Comparison of ENCODE assay signal across 8 cellular contexts in the genomic region with DNA sequence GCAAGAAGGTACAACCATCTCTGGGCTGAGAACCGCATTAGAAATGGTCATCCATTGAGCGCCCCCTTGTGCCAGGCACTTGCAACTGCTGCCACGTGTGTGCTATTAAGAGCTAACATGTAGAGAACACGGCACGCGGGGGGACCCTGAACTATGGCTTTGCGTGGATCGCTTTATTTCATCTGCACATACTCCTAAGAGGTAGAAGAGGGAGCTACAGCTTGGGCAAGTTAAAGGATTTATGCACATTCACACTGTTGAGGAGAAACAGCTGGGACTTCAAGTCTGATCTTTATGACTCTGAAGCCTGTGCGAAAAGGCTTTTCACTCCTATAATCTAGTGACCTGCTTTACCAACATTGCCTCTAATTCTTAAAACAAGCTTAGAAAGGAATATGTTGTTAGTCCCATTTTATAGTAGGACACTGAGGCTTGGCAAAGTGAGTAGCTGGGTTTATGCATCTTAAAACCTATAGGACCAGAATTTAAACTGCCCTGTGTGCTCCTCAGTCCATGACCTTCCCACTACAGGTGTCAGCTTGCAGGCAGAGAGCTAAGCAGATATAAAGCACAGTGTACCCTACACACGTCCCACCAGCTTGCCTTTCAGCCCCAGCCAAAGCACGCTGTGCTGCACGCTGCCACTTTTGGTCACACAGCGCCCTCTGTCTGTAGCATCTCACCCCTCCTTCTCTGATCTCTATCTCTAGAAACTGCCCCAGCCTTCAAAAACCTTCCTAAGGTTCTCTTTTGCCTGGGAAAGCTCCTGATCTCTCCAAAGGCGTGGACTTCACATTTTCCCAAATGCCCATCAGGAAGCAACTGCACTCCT. TPM values are rescaled to one million over a fixed set of nuclear protein-coding genes. Genes with fewer than 3 reads are reported as not detected.
DNase-seq lines count a peak whose midpoint lies in the region; ATAC-seq and TF ChIP-seq lines count a peak whose summit lies in the region.

No MANE protein-coding gene starts in this region.

- peak; percentile 95 for TF ChIP-seq RAD21 in SK-N-SH (IDR thresholded peaks at IDR 0.05; ENCODE audit: low read length)

- no peaks in the 10 kb centered on the region for H3F3A ChIP-seq in SK-N-SH (replicated peaks; ENCODE audit: insufficient read depth)

- no peaks in the 10 kb centered on the region for H3K9me2 ChIP-seq in SK-N-SH

- H3K27me3 ChIP-seq in SK-N-SH (ENCODE audit: insufficient read depth): peaks cover 10% of the 10 kb centered on the region; the same call in 1 of the 2 replicates
- H3K27me3 ChIP-seq in prostate gland (replicated peaks; ENCODE audit: insufficient read depth): peaks cover 4% of the 10 kb centered on the region

- H3K4me2 ChIP-seq in SK-N-SH: peak overlapping the region; percentile 47

- ATAC-seq in HG02678 (IDR thresholded peaks at IDR 0.05; ENCODE audit: unreplicated experiment) (peak; percentile 80), Right ventricle myocardium superior (ENCODE audit: poor library complexity) (peak; percentile 96)

- no peaks in the 10 kb centered on the region for H3K79me2 ChIP-seq in SK-N-SH (ENCODE audit: insufficient read depth)

- H3K4me3 ChIP-seq in SK-N-SH (ENCODE audit: low read depth in 2 of 2, low read length in 1 of 2) (peak overlapping the region; percentile 9 to 51; a peak in 2 of 4 replicates), prostate gland (no peak overlapping the region)

- 0% methylated on average over 12 of the region's 14 CpGs for WGBS in SK-N-SH (ENCODE audit: low lambda C conversion rate)
- WGBS in prostate gland: 10% methylated on average over 14 of the region's 14 CpGs

- CTCF ChIA-PET in SK-N-SH (lab: Yijun Ruan, JAX): interaction anchor here (0.6 to 8.5 kb wide), 117 partner anchors 9 to 1589 kb away, joined by 3 to 451 read pairs (median 5); partner anchors contain the start of genes CEMIP and TLNRD1

- POLR2A ChIA-PET in SK-N-SH (lab: Yijun Ruan, JAX): interaction anchor here (0.6 to 2.2 kb wide), 4 partner anchors 58 to 160 kb away, joined by 3 to 8 read pairs (median 4); partner anchors contain the start of gene STARD5

- no peaks in the 10 kb centered on the region for H3K9me3 ChIP-seq in SK-N-SH
- no peaks in the 10 kb centered on the region for H3K9me3 ChIP-seq in prostate gland

- H2AFZ ChIP-seq in SK-N-SH (ENCODE audit: low read depth): no peak overlapping the region

- H3K36me3 ChIP-seq in SK-N-SH (replicated peaks in 1 of 2; ENCODE audit: control insufficient read depth in 1 of 2, insufficient read depth in 2 of 2, low read length in 1 of 2) (no peaks in the 10 kb centered on the region), prostate gland (no peaks in the 10 kb centered on the region)

- H3K4me1 Mint-ChIP-seq in activated naive CD4-positive, alpha-beta T cell treated with anti-CD3 and anti-CD28 coated beads, Interleukin-2, amount 50 U/mL, for 24 hours: peaks cover 37% of the 10 kb centered on the region

- H3K36me3 Mint-ChIP-seq in activated naive CD4-positive, alpha-beta T cell treated with anti-CD3 and anti-CD28 coated beads, Interleukin-2, amount 50 U/mL, for 24 hours: no peaks in the 10 kb centered on the region

- H3K27ac ChIP-seq in SK-N-SH (ENCODE audit: low read depth in 2 of 2, low read length in 1 of 2) (no peak overlapping the region), prostate gland (no peak overlapping the region)

- TF ChIP-seq CTCF in GM12874 (IDR thresholded peaks at IDR 0.05; ENCODE audit: insufficient read depth, low read depth, low read length): peak; percentile 94
- peak; percentile 84 for TF ChIP-seq CTCF in SK-N-SH (IDR thresholded peaks at IDR 0.05)
- peak; percentile 64 to 85 (median 78) for TF ChIP-seq CTCF in prostate gland (IDR thresholded peaks at IDR 0.05)

- H3K9me3 Mint-ChIP-seq in activated naive CD4-positive, alpha-beta T cell treated with anti-CD3 and anti-CD28 coated beads, Interleukin-2, amount 50 U/mL, for 24 hours: no peaks in the 10 kb centered on the region

- no peaks in the 10 kb centered on the region for H4K20me1 ChIP-seq in SK-N-SH (ENCODE audit: insufficient read depth)

- intact Hi-C loops in Right ventricle myocardium superior (cut with DNase I): loop anchor here (2.0 to 10.0 kb wide), 2 partner anchors 159 to 291 kb away; no protein-coding TSS in a partner anchor
- intact Hi-C loops in prostate gland (cut with DNase I): loop anchor here (2.0 to 5.0 kb wide), 3 partner anchors 111 to 289 kb away; no protein-coding TSS in a partner anchor

- TF ChIP-seq POLR2A in prostate gland (IDR thresholded peaks at IDR 0.05): no peak

- H3K9ac ChIP-seq in SK-N-SH: no peak overlapping the region

- H3K4me3 Mint-ChIP-seq in activated naive CD4-positive, alpha-beta T cell treated with anti-CD3 and anti-CD28 coated beads, Interleukin-2, amount 50 U/mL, for 24 hours: peak overlapping the region; percentile 83

- DNase-seq in NCI-H1092 treated with DMSO at 0.1 percent for 48 hours (lab: John Stamatoyannopoulos, UW) (peak; percentile 61), SK-N-SH (peak; percentile 82), Right ventricle myocardium superior (peak; percentile 86), prostate gland (ENCODE audit: low spot score) (peak; percentile 71), ureter (ENCODE audit: low spot score) (peak; percentile 87)

- H3K4me1 ChIP-seq in SK-N-SH (ENCODE audit: control insufficient read depth in 1 of 2, insufficient read depth in 2 of 2, low read depth in 1 of 2, low read length in 1 of 2): peaks cover 5 to 11% of the 10 kb centered on the region in 2 experiments; a peak in 2 of 4 replicates
- no peaks in the 10 kb centered on the region for H3K4me1 ChIP-seq in prostate gland (replicated peaks)

- peak overlapping the region; percentile 91 for H3K27ac Mint-ChIP-seq in activated naive CD4-positive, alpha-beta T cell treated with anti-CD3 and anti-CD28 coated beads, Interleukin-2, amount 50 U/mL, for 24 hours

- no peaks in the 10 kb centered on the region for H3K27me3 Mint-ChIP-seq in activated naive CD4-positive, alpha-beta T cell treated with anti-CD3 and anti-CD28 coated beads, Interleukin-2, amount 50 U/mL, for 24 hours

- TF ChIP-seq EP300 in SK-N-SH (IDR thresholded peaks at IDR 0.05; ENCODE audit: borderline replicate concordance in 1 of 2, low read depth in 1 of 2, low read length in 1 of 2): no peak

TF ChIP-seq in SK-N-SH, 30 proteins besides CTCF, POLR2A, EP300 and RAD21:
- TF ChIP-seq FOSL2 (IDR thresholded peaks at IDR 0.05; ENCODE audit: borderline replicate concordance, low read depth) (no peak), SMC3 (IDR thresholded peaks at IDR 0.05; ENCODE audit: low read depth, low read length) (peak; percentile 93), MXI1 (IDR thresholded peaks at IDR 0.05; ENCODE audit: low read depth, low read length) (peak; percentile 81), RFX5 (IDR thresholded peaks at IDR 0.05; ENCODE audit: low read length) (no peak), USF1 (IDR thresholded peaks at IDR 0.05; ENCODE audit: borderline replicate concordance, low read depth) (peak; percentile 32; the same call in 1 of the 2 replicates), GATA2 (CRISPR knock-in tag; IDR thresholded peaks at IDR 0.05) (peak; percentile 95), TCF12 (IDR thresholded peaks at IDR 0.05) (no peak)
- TF ChIP-seq, protein P1, sequence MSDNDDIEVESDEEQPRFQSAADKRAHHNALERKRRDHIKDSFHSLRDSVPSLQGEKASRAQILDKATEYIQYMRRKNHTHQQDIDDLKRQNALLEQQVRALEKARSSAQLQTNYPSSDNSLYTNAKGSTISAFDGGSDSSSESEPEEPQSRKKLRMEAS (IDR thresholded peaks at IDR 0.05; ENCODE audit: low read depth): peak; percentile 85
TF ChIP-seq in SK-N-SH: peak in this region for 5.

RNA-seq across cellular contexts. Expression of gene STARD5, which starts 57.8 kb away (rescaled TPM):
- polyA plus RNA-seq in SK-N-SH (2012; rRNA removed): 1.6 and 3.2 TPM in 2 replicates
- 1.0 and 1.4 TPM in 2 replicates for polyA plus RNA-seq in SK-N-SH (2012; cell fraction: cytosol; rRNA removed)
- polyA plus RNA-seq in SK-N-SH (2012; cell fraction: nucleus; rRNA removed): 5.7 and 6.5 TPM in 2 replicates
- 2.3 TPM for total RNA-seq in Right ventricle myocardium superior
- total RNA-seq in prostate gland: 10 to 100 TPM; 19.6 to 23.2 TPM
- total RNA-seq in ureter: 17.5 TPM

Comparison
In these comparisons a context has a peak if more than half of its experiments do, and no peak if none do; other contexts are left out.
1. H3K4me3 ChIP-seq: peak in SK-N-SH (2 of 2); none in prostate gland (0 of 2).
2. Peak in every context shown above with its lines, with median percentiles within 50 percentile points of each other: CTCF ChIP-seq and DNase-seq.